In genomic region chr2:60880988-60881932, GRCh38 we compare ENCODE assay signal across 1 cellular context.
TF ChIP-seq lines count a peak whose summit lies in the region.

Gene REL (plus strand): TSS chr2:60881574. CDS start chr2:60881841, 267 bp downstream.

TF ChIP-seq in HepG2, 621 proteins besides CTCF, POLR2A, EP300 and RAD21 (continued from another document and continues in another):
- TF ChIP-seq ZNF335 (CRISPR knock-in tag; IDR thresholded peaks at IDR 0.05), result 0 out of 2 replicates have a peak, but pooled peaks have one; percentile 13
- TF ChIP-seq ZNF883 (CRISPR knock-in tag; IDR thresholded peaks at IDR 0.05; ENCODE audit: not compliant biosample characterization), result peak; percentile 59
- TF ChIP-seq ZFP62 (CRISPR knock-in tag; IDR thresholded peaks at IDR 0.05), result no peak
- TF ChIP-seq ELF1 (CRISPR knock-in tag; IDR thresholded peaks at IDR 0.05), result peak; percentile 51
- TF ChIP-seq HNF4A (CRISPR knock-in tag; IDR thresholded peaks at IDR 0.05), result peak; percentile 44
- TF ChIP-seq KLF12 (CRISPR knock-in tag; IDR thresholded peaks at IDR 0.05; ENCODE audit: borderline replicate concordance), result peak; percentile 81
- TF ChIP-seq ZNF274 (CRISPR knock-in tag; IDR thresholded peaks at IDR 0.05), result peak; percentile 90
- peak; percentile 68 for TF ChIP-seq ZNF768 (CRISPR knock-in tag; IDR thresholded peaks at IDR 0.05)
- no peak; the same call in none of the 2 replicates for TF ChIP-seq ZNF782 (CRISPR knock-in tag; IDR thresholded peaks at IDR 0.05; ENCODE audit: borderline replicate concordance)
- TF ChIP-seq MIER2 (CRISPR knock-in tag; IDR thresholded peaks at IDR 0.05), result 0 out of 2 replicates have a peak, but pooled peaks have one; percentile 26
- no peak for TF ChIP-seq CEBPZ (IDR thresholded peaks at IDR 0.05; ENCODE audit: low read length)
- no peak for TF ChIP-seq ZNF570 (CRISPR knock-in tag; IDR thresholded peaks at IDR 0.05; ENCODE audit: borderline replicate concordance)
- TF ChIP-seq RARG (CRISPR knock-in tag; IDR thresholded peaks at IDR 0.05; ENCODE audit: low read depth), result peak; percentile 66; the same call in 1 of the 2 replicates
- no peak for TF ChIP-seq TRIM24 (CRISPR knock-in tag; IDR thresholded peaks at IDR 0.05)
- TF ChIP-seq ZNF337 (CRISPR knock-in tag; IDR thresholded peaks at IDR 0.05; ENCODE audit: borderline replicate concordance, low read depth), result peak; percentile 93
- 0 out of 2 replicates have a peak, but pooled peaks have one; percentile 16 for TF ChIP-seq HNRNPUL1 (IDR thresholded peaks at IDR 0.05; ENCODE audit: low read depth, low read length)
- TF ChIP-seq TCF7L2 (IDR thresholded peaks at IDR 0.05; ENCODE audit: low read depth, low read length), result no peak
- 0 out of 2 replicates have a peak, but pooled peaks have one; percentile 15 for TF ChIP-seq HMG20A (CRISPR knock-in tag; IDR thresholded peaks at IDR 0.05; ENCODE audit: borderline replicate concordance)
- no peak; the same call in none of the 2 replicates for TF ChIP-seq HCFC1 (IDR thresholded peaks at IDR 0.05; ENCODE audit: low read depth, low read length)
- TF ChIP-seq TFAP4 (IDR thresholded peaks at IDR 0.05; ENCODE audit: borderline replicate concordance, low read depth), result 0 out of 2 replicates have a peak, but pooled peaks have one; percentile 9
- TF ChIP-seq MLXIP (CRISPR knock-in tag; IDR thresholded peaks at IDR 0.05; ENCODE audit: borderline replicate concordance), result peak; percentile 31; the same call in 1 of the 2 replicates
- no peak for TF ChIP-seq ZNF550 (CRISPR knock-in tag; IDR thresholded peaks at IDR 0.05; ENCODE audit: borderline replicate concordance)
- peak; percentile 94 for TF ChIP-seq ZFY (CRISPR knock-in tag; IDR thresholded peaks at IDR 0.05)
- peak; percentile 65; the same call in 1 of the 2 replicates for TF ChIP-seq ZNF230 (CRISPR knock-in tag; IDR thresholded peaks at IDR 0.05)
- TF ChIP-seq GTF2F1 (IDR thresholded peaks at IDR 0.05; ENCODE audit: low read length), result no peak
- TF ChIP-seq RBM22 (optimal IDR thresholded peaks at IDR 0.05; ENCODE audit: low read length), result no peak
- TF ChIP-seq HMG20B (CRISPR knock-in tag; conservative IDR thresholded peaks at IDR 0.05), result no peak
- no peak for TF ChIP-seq TBP (CRISPR knock-in tag; IDR thresholded peaks at IDR 0.05)
- TF ChIP-seq FOXA3 (CRISPR knock-in tag; IDR thresholded peaks at IDR 0.05), result 0 out of 2 replicates have a peak, but pooled peaks have one; percentile 42
- peak; percentile 52 for TF ChIP-seq RARA (CRISPR knock-in tag; IDR thresholded peaks at IDR 0.05)
- 0 out of 2 replicates have a peak, but pooled peaks have one; percentile 62 for TF ChIP-seq ZNF639 (CRISPR knock-in tag; conservative IDR thresholded peaks at IDR 0.05)
- peak; percentile 82 for TF ChIP-seq HDAC1 (CRISPR knock-in tag; IDR thresholded peaks at IDR 0.05)
- peak; percentile 45; the same call in 1 of the 2 replicates for TF ChIP-seq MIER3 (CRISPR knock-in tag; IDR thresholded peaks at IDR 0.05; ENCODE audit: borderline replicate concordance)
- 0 out of 2 replicates have a peak, but pooled peaks have one; percentile 58 for TF ChIP-seq SATB2 (CRISPR knock-in tag; IDR thresholded peaks at IDR 0.05)
- TF ChIP-seq CSRNP1 (CRISPR knock-in tag; IDR thresholded peaks at IDR 0.05), result peak; percentile 55
- 0 out of 2 replicates have a peak, but pooled peaks have one; percentile 39 for TF ChIP-seq ZNF235 (CRISPR knock-in tag; IDR thresholded peaks at IDR 0.05; ENCODE audit: borderline replicate concordance)
- peak; percentile 66; the same call in 1 of the 2 replicates for TF ChIP-seq HMGXB3 (CRISPR knock-in tag; IDR thresholded peaks at IDR 0.05; ENCODE audit: borderline replicate concordance)
- peak; percentile 98 for TF ChIP-seq HIVEP1 (CRISPR knock-in tag; IDR thresholded peaks at IDR 0.05)
- TF ChIP-seq KLF13 (CRISPR knock-in tag; IDR thresholded peaks at IDR 0.05), result no peak
- peak; percentile 61; the same call in 1 of the 2 replicates for TF ChIP-seq ZNF589 (CRISPR knock-in tag; conservative IDR thresholded peaks at IDR 0.05)
- no peak for TF ChIP-seq ATF7 (IDR thresholded peaks at IDR 0.05)
- TF ChIP-seq ATF7 (CRISPR knock-in tag; IDR thresholded peaks at IDR 0.05), result peak; percentile 66
- TF ChIP-seq ZNF460 (CRISPR knock-in tag; IDR thresholded peaks at IDR 0.05; ENCODE audit: borderline replicate concordance), result peak; percentile 27; the same call in 1 of the 2 replicates
- TF ChIP-seq ZNF432 (CRISPR knock-in tag; IDR thresholded peaks at IDR 0.05; ENCODE audit: borderline replicate concordance), result no peak
- peak; percentile 39; the same call in 1 of the 2 replicates for TF ChIP-seq FOXP4 (CRISPR knock-in tag; IDR thresholded peaks at IDR 0.05)
- peak; percentile 89 for TF ChIP-seq HNRNPK (IDR thresholded peaks at IDR 0.05; ENCODE audit: low read depth, low read length, poor library complexity, severe bottlenecking)
- peak; percentile 80; the same call in 1 of the 2 replicates for TF ChIP-seq ZNF761 (CRISPR knock-in tag; conservative IDR thresholded peaks at IDR 0.05)
- no peak for TF ChIP-seq RAD51 (IDR thresholded peaks at IDR 0.05; ENCODE audit: borderline replicate concordance)
- TF ChIP-seq REXO4 (CRISPR knock-in tag; IDR thresholded peaks at IDR 0.05; ENCODE audit: borderline replicate concordance), result peak; percentile 64; the same call in 1 of the 2 replicates
- TF ChIP-seq MXI1 (IDR thresholded peaks at IDR 0.05; ENCODE audit: borderline replicate concordance, low read depth, low read length), result peak; percentile 88
